9 cellular contexts compared by ENCODE assay signal in genomic region chr14:23153891-23154796, GRCh38. TPM values are rescaled to one million over a fixed set of nuclear protein-coding genes. Genes with fewer than 3 reads are reported as not detected.
DNase-seq lines count a peak whose midpoint lies in the region; ATAC-seq and TF ChIP-seq lines count a peak whose summit lies in the region.
"Had no signal": no experiment of that assay in that cellular context is flagged by ENCODE, and none has a peak within 500 bp of the region (broad histone marks: within the 10 kb centered on the region; RNA-seq: fewer than 3 reads in every experiment).

No MANE protein-coding gene starts in this region.

- peaks cover 24% of the 10 kb centered on the region for H3K4me1 Mint-ChIP-seq in stimulated activated naive CD8-positive, alpha-beta T cell treated with anti-CD3 and anti-CD28 coated beads, Interleukin-15, amount 100 ng/mL, for 72 hours

- peak; percentile 64 to 92 (median 83) for TF ChIP-seq POLR2A in body of pancreas (IDR thresholded peaks at IDR 0.05)

- H3K4me3 ChIP-seq in body of pancreas = no peak overlapping the region

- no peaks in the 10 kb centered on the region for H3K9me3 ChIP-seq in body of pancreas

- 30 to 36% methylated on average over 7 to 28 of the region's 28 CpGs for WGBS in body of pancreas, 2 donors

- DNase-seq in stimulated activated CD4-positive, alpha-beta T cell treated with anti-CD3 and anti-CD28 coated beads, Interleukin-4, amount 100 ng/mL, for 1 hour = peak; percentile 6
- DNase-seq in stimulated activated CD4-positive, alpha-beta T cell treated with anti-CD3 and anti-CD28 coated beads, Interleukin-12 subunit alpha, Interleukin-12 subunit beta, amount 100 ng/mL, for 4 hours = no peak
- peak; percentile 94 to 98 (median 98) for DNase-seq in body of pancreas
- peak; percentile 60 for DNase-seq in inferior parietal cortex (ENCODE audit: extremely low spot score)
- no peak for DNase-seq in stimulated activated naive CD8-positive, alpha-beta T cell treated with anti-CD3 and anti-CD28 coated beads, Interleukin-15, amount 100 ng/mL, for 72 hours
- DNase-seq in KG1 (lab: John Stamatoyannopoulos, UW) = no peak
- DNase-seq in NCI-H1930 (lab: John Stamatoyannopoulos, UW) = no peak

- TF ChIP-seq CTCF in body of pancreas (IDR thresholded peaks at IDR 0.05) = peak in 1 of 7 experiments; percentile 3

- no peaks in the 10 kb centered on the region for H3K36me3 ChIP-seq in body of pancreas (replicated peaks in 1 of 2; ENCODE audit: insufficient read depth in 1 of 2, low read depth in 2 of 2)

- no peaks in the 10 kb centered on the region for H3K9me3 Mint-ChIP-seq in stimulated activated naive CD8-positive, alpha-beta T cell treated with anti-CD3 and anti-CD28 coated beads, Interleukin-15, amount 100 ng/mL, for 72 hours

- no peaks in the 10 kb centered on the region for H3K27me3 Mint-ChIP-seq in stimulated activated naive CD8-positive, alpha-beta T cell treated with anti-CD3 and anti-CD28 coated beads, Interleukin-15, amount 100 ng/mL, for 72 hours

- peak; percentile 88 for ATAC-seq in body of pancreas
- ATAC-seq in stimulated activated naive CD8-positive, alpha-beta T cell treated with anti-CD3 and anti-CD28 coated beads, Interleukin-15, amount 100 ng/mL, for 72 hours = no peak
- ATAC-seq in GM18502 (IDR thresholded peaks at IDR 0.05; ENCODE audit: poor library complexity, unreplicated experiment) = no peak

- peak overlapping the region; percentile 85 to 97 (median 89) for H3K27ac ChIP-seq in body of pancreas

- peaks cover 40% of the 10 kb centered on the region for H3K4me1 ChIP-seq in body of pancreas

- H3K27me3 ChIP-seq in body of pancreas = no peaks in the 10 kb centered on the region

- H3K4me3 Mint-ChIP-seq in stimulated activated naive CD8-positive, alpha-beta T cell treated with anti-CD3 and anti-CD28 coated beads, Interleukin-15, amount 100 ng/mL, for 72 hours = peak overlapping the region in 1 of 2 donors; percentile 25

- intact Hi-C loops in body of pancreas (cut with DNase I) = no loop called here

- H3K27ac Mint-ChIP-seq in stimulated activated naive CD8-positive, alpha-beta T cell treated with anti-CD3 and anti-CD28 coated beads, Interleukin-15, amount 100 ng/mL, for 72 hours = peak overlapping the region; percentile 4 to 15

RNA-seq across cellular contexts. Expression of gene SLC7A8, which starts 29.3 kb away (rescaled TPM):
- total RNA-seq in body of pancreas = 10 to 100 TPM; 17.8 to 18.2 TPM

RNA-seq across cellular contexts. Expression of gene CEBPE, which starts 35.1 kb away (rescaled TPM):
- not detected for total RNA-seq in body of pancreas

RNA-seq across cellular contexts. Expression of gene CIROP, which starts 49.4 kb away (rescaled TPM):
- not detected for total RNA-seq in body of pancreas
- total RNA-seq: activated CD8-positive, alpha-beta memory T cell treated with anti-CD3 and anti-CD28 coated beads for 36 hours had no signal

RNA-seq across cellular contexts. Expression of gene C14orf119, which starts 58.8 kb away (rescaled TPM):
- total RNA-seq in body of pancreas = 1 to 10 TPM; 3.6 to 7.0 TPM

RNA-seq across cellular contexts. Expression of gene ACIN1, which starts 59.2 kb away (rescaled TPM):
- total RNA-seq in body of pancreas = 100 to 1,000 TPM in 1 of 2 donors, 10 to 100 TPM in 1; 91.6 to 110 TPM

Comparison
In these comparisons a context has a peak if more than half of its experiments do, and no peak if none do; other contexts are left out.
1. DNase-seq: peak in stimulated activated CD4-positive, alpha-beta T cell treated with anti-CD3 and anti-CD28 coated beads, Interleukin-4, amount 100 ng/mL, for 1 hour (single experiment), body of pancreas (4 of 4) and inferior parietal cortex (single experiment); none in stimulated activated CD4-positive, alpha-beta T cell treated with anti-CD3 and anti-CD28 coated beads, Interleukin-12 subunit alpha, Interleukin-12 subunit beta, amount 100 ng/mL, for 4 hours (single experiment), stimulated activated naive CD8-positive, alpha-beta T cell treated with anti-CD3 and anti-CD28 coated beads, Interleukin-15, amount 100 ng/mL, for 72 hours (0 of 2), KG1 (single experiment) and NCI-H1930 (0 of 2).